In genomic region chr6:1609662-1610496, GRCh38 we compare ENCODE assay signal across 8 cellular contexts. TPM values are rescaled to one million over a fixed set of nuclear protein-coding genes. Genes with fewer than 3 reads are reported as not detected.
A peak's percentile ranks its signal among the peaks of the same experiment; 100 is the strongest.
DNase-seq lines count a peak whose midpoint lies in the region; ATAC-seq and TF ChIP-seq lines count a peak whose summit lies in the region.

Gene FOXC1 (plus strand): TSS chr6:1609915. CDS start chr6:1610446, 531 bp downstream.

- TF ChIP-seq POLR2A in prostate gland (IDR thresholded peaks at IDR 0.05) = peak; percentile 42

- no peaks in the 10 kb centered on the region for H3K9me3 ChIP-seq in ascending aorta
- no peaks in the 10 kb centered on the region for H3K9me3 ChIP-seq in left ventricle myocardium inferior (replicated peaks)
- H3K9me3 ChIP-seq in prostate gland = no peaks in the 10 kb centered on the region

- H3K4me3 ChIP-seq in GM08714 (ENCODE audit: low read length) (peak within 1 kb of the TSS; percentile 59), ascending aorta (peak within 1 kb of the TSS; percentile 91 to 94), left ventricle myocardium inferior (peak within 1 kb of the TSS; percentile 77), prostate gland (peak within 1 kb of the TSS; percentile 51 to 58)

- peak; percentile 99 for DNase-seq in AG08396 (ENCODE audit: low spot score)
- DNase-seq in NOMO-1 treated with DMSO at 0.1 percent for 48 hours (lab: John Stamatoyannopoulos, UW; ENCODE audit: unreplicated experiment) = peak; percentile 75
- DNase-seq in ascending aorta (ENCODE audit: low spot score in 2 of 2) = peak; percentile 80 to 98
- peak; percentile 88 for DNase-seq in left ventricle myocardium inferior
- DNase-seq in prostate gland (ENCODE audit: low spot score) = peak; percentile 76
- no peak for DNase-seq in activated CD4-positive, CD25-positive, alpha-beta regulatory T cell (lab: John Stamatoyannopoulos, UW)

- H3K4me1 ChIP-seq in ascending aorta = no peaks in the 10 kb centered on the region
- H3K4me1 ChIP-seq in left ventricle myocardium inferior = peaks cover 76% of the 10 kb centered on the region
- peaks cover 3% of the 10 kb centered on the region for H3K4me1 ChIP-seq in prostate gland (replicated peaks)

- H3K27me3 ChIP-seq in ascending aorta (no peaks in the 10 kb centered on the region), left ventricle myocardium inferior (ENCODE audit: low read depth) (peaks cover 92% of the 10 kb centered on the region), prostate gland (replicated peaks; ENCODE audit: insufficient read depth) (peaks cover 8% of the 10 kb centered on the region)

- no peak for TF ChIP-seq CTCF in ascending aorta (IDR thresholded peaks at IDR 0.05)
- TF ChIP-seq CTCF in left ventricle myocardium inferior (IDR thresholded peaks at IDR 0.05; ENCODE audit: borderline replicate concordance) = no peak
- TF ChIP-seq CTCF in prostate gland (IDR thresholded peaks at IDR 0.05) = no peak

- whole genome bisulfite sequencing in prostate gland = under 1% methylated on average over 63 of the region's 115 CpGs

- H3K36me3 ChIP-seq in ascending aorta (peaks cover 37 to 42% of the 10 kb centered on the region in 2 donors), left ventricle myocardium inferior (no peaks in the 10 kb centered on the region), prostate gland (no peaks in the 10 kb centered on the region)

- peak; percentile 77 for ATAC-seq in HG02885 (IDR thresholded peaks at IDR 0.05; ENCODE audit: poor library complexity, unreplicated experiment)

- peak within 1 kb of the TSS; percentile 99 to 100 for H3K27ac ChIP-seq in ascending aorta
- peak within 1 kb of the TSS; percentile 91 for H3K27ac ChIP-seq in left ventricle myocardium inferior (replicated peaks)
- peak within 1 kb of the TSS; percentile 83 to 91 for H3K27ac ChIP-seq in prostate gland

- intact Hi-C loops in ascending aorta (cut with DNase I) (loop anchor here (5.0 kb wide), 1 partner anchor 292 kb away; no protein-coding TSS in a partner anchor), left ventricle myocardium inferior (cut with micrococcal nuclease) (loop anchor here (5.0 kb wide), 1 partner anchor 492 kb away; no protein-coding TSS in a partner anchor), prostate gland (cut with DNase I) (loop anchor here (5.0 to 10.0 kb wide), 4 partner anchors 425 to 837 kb away; no protein-coding TSS in a partner anchor)

RNA-seq across cellular contexts. Expression of gene FOXC1, which starts in this region (rescaled TPM):
- 125 TPM for total RNA-seq in ascending aorta
- total RNA-seq in left ventricle myocardium inferior = 7.1 TPM
- total RNA-seq in prostate gland = 10 to 100 TPM in 1 of 2 donors, 1 to 10 TPM in 1; 9.2 to 11.2 TPM

Comparison
In these comparisons a context has a peak if more than half of its experiments do, and no peak if none do; other contexts are left out.
1. RNA of gene FOXC1 (total RNA-seq): 125 TPM in ascending aorta (single experiment); 9.2 to 11.2 TPM in prostate gland and 7.1 TPM in left ventricle myocardium inferior (single experiment); every median in the first group is over 10 times any median in the second.
2. DNase-seq: peak in AG08396 (single experiment), NOMO-1 treated with DMSO at 0.1 percent for 48 hours (single experiment), ascending aorta (2 of 2), left ventricle myocardium inferior (single experiment) and prostate gland (single experiment); none in activated CD4-positive, CD25-positive, alpha-beta regulatory T cell (0 of 4).
3. Peak in every context shown above with its lines, with median percentiles within 50 percentile points of each other: H3K4me3 ChIP-seq and H3K27ac ChIP-seq.